1 cellular context compared by ENCODE assay signal in genomic region chr2:121659933-121660332, GRCh38.
A peak's percentile ranks its signal among the peaks of the same experiment; 100 is the strongest.
TF ChIP-seq lines count a peak whose summit lies in the region.

No MANE protein-coding gene starts in this region.

TF ChIP-seq in HepG2, 621 proteins besides CTCF, POLR2A, EP300 and RAD21 (continued from another document and continues in another):
- TF ChIP-seq ZBTB40 (IDR thresholded peaks at IDR 0.05): no peak
- peak; percentile 67; the same call in 1 of the 2 replicates for TF ChIP-seq ZBTB40 (CRISPR knock-in tag; IDR thresholded peaks at IDR 0.05)
- no peak for TF ChIP-seq CHD4 (IDR thresholded peaks at IDR 0.05; ENCODE audit: borderline replicate concordance, low read length)
- TF ChIP-seq NFATC3 (CRISPR knock-in tag; IDR thresholded peaks at IDR 0.05): no peak
- TF ChIP-seq CCDC6 (CRISPR knock-in tag; IDR thresholded peaks at IDR 0.05): no peak
- no peak for TF ChIP-seq ZNF274 (CRISPR knock-in tag; IDR thresholded peaks at IDR 0.05)
- TF ChIP-seq NPAS2 (CRISPR knock-in tag; IDR thresholded peaks at IDR 0.05; ENCODE audit: borderline replicate concordance): no peak
- no peak for TF ChIP-seq ELK4 (CRISPR knock-in tag; IDR thresholded peaks at IDR 0.05; ENCODE audit: borderline replicate concordance)
- peak; percentile 92 for TF ChIP-seq HOMEZ (CRISPR knock-in tag; IDR thresholded peaks at IDR 0.05; ENCODE audit: low read depth)
- no peak for TF ChIP-seq ZNF446 (CRISPR knock-in tag; IDR thresholded peaks at IDR 0.05)
- TF ChIP-seq CERS6 (CRISPR knock-in tag; IDR thresholded peaks at IDR 0.05): no peak
- TF ChIP-seq MIER3 (CRISPR knock-in tag; IDR thresholded peaks at IDR 0.05; ENCODE audit: borderline replicate concordance): 0 out of 2 replicates have a peak, but pooled peaks have one; percentile 51
- TF ChIP-seq NCOA2 (CRISPR knock-in tag; IDR thresholded peaks at IDR 0.05): 0 out of 2 replicates have a peak, but pooled peaks have one; percentile 21
- no peak for TF ChIP-seq ZNF557 (CRISPR knock-in tag; IDR thresholded peaks at IDR 0.05)
- TF ChIP-seq AHDC1 (CRISPR knock-in tag; IDR thresholded peaks at IDR 0.05; ENCODE audit: borderline replicate concordance): peak; percentile 76; the same call in 1 of the 2 replicates
- no peak; the same call in 1 of the 2 replicates for TF ChIP-seq ZNF431 (CRISPR knock-in tag; IDR thresholded peaks at IDR 0.05; ENCODE audit: borderline replicate concordance, low read depth)
- 0 out of 2 replicates have a peak, but pooled peaks have one; percentile 40 for TF ChIP-seq ZNF280D (CRISPR knock-in tag; IDR thresholded peaks at IDR 0.05)
- no peak for TF ChIP-seq ZNF432 (CRISPR knock-in tag; IDR thresholded peaks at IDR 0.05; ENCODE audit: borderline replicate concordance)
- TF ChIP-seq LRRFIP1 (CRISPR knock-in tag; conservative IDR thresholded peaks at IDR 0.05): no peak
- TF ChIP-seq RXRA (CRISPR knock-in tag; IDR thresholded peaks at IDR 0.05): no peak
- TF ChIP-seq MTF2 (CRISPR knock-in tag; IDR thresholded peaks at IDR 0.05; ENCODE audit: borderline replicate concordance): no peak
- no peak for TF ChIP-seq NKX3-1 (CRISPR knock-in tag; IDR thresholded peaks at IDR 0.05)
- TF ChIP-seq EZH2 (conservative IDR thresholded peaks at IDR 0.05; ENCODE audit: low read depth, low read length): no peak
- peak; percentile 47; the same call in 1 of the 2 replicates for TF ChIP-seq HDAC2 (CRISPR knock-in tag; IDR thresholded peaks at IDR 0.05)
- TF ChIP-seq TFE3 (CRISPR knock-in tag; IDR thresholded peaks at IDR 0.05): no peak
